In the genomic region with DNA sequence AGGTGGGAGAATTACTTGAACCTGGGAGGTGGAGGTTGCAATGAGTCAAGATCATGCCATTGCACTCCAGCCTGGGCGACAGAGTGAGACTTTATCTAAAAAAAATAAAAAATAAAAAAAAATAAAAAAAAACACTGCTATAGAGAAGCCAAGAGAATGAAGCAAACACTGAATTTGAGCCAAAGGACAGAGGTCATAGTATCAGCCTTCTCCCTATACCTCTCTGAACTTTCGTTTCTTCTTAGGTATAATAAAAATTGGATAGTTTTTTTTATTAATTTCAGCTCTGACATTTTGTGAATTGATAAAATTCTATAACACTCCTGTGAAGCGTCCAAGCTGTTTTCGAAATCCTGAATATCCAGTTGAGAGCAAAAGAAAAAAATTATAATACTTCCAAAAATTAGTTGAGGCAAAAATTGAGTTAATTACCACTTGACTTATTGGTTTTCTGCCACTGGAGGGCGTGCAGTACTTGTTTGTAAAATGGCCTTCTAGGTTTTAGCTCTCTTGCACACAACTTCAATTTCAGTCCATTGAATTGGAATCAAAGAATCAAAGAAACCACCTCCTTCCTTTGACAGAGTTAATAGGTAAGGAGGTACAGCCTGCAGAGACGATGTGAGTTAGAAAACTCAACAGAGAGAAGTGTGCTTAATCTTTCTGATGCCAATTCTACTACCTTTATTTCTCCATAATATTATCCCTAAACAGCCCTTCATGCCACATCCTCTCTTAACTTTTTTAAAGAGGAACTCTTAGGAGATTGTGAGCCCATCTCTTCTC, we compare ENCODE assay signal across 9 cellular contexts.
A peak's percentile ranks its signal among the peaks of the same experiment; 100 is the strongest.
DNase-seq lines count a peak whose midpoint lies in the region; ATAC-seq and TF ChIP-seq lines count a peak whose summit lies in the region.
"Had no signal": no experiment of that assay in that cellular context is flagged by ENCODE, and none has a peak within 500 bp of the region (broad histone marks: within the 10 kb centered on the region; RNA-seq: fewer than 3 reads in every experiment).

No MANE protein-coding gene starts in this region.

- H3K27me3 Mint-ChIP-seq in activated CD8-positive, alpha-beta T cell treated with anti-CD3 and anti-CD28 coated beads, Interleukin-2, amount 10 ng/mL, durations not matched to agents 7 days and 5 days (ENCODE audit: low read depth), result peaks cover 4% of the 10 kb centered on the region
- H3K27me3 Mint-ChIP-seq in glutamatergic neuron (ENCODE audit: unreplicated experiment), result no peaks in the 10 kb centered on the region

- peak; percentile 39 to 85 (median 81) for DNase-seq in NCI-H1417 (lab: John Stamatoyannopoulos, UW)
- DNase-seq in NCI-H1417 treated with DMSO at 0.1 percent for 48 hours (lab: John Stamatoyannopoulos, UW), result no peak
- peak; percentile 43 for DNase-seq in HEK293T (ENCODE audit: extremely low spot score)
- peak; percentile 74 for DNase-seq in NCI-H345 treated with DMSO at 0.1 percent for 48 hours (lab: John Stamatoyannopoulos, UW; ENCODE audit: unreplicated experiment)
- peak; percentile 42 for DNase-seq in activated CD8-positive, alpha-beta T cell treated with anti-CD3 and anti-CD28 coated beads, Interleukin-2, amount 10 ng/mL, durations not matched to agents 7 days and 5 days
- peak; percentile 30 for DNase-seq in glutamatergic neuron
- peak; percentile 72 for DNase-seq in retina

- POLR2A ChIA-PET in HEK293T (lab: Yijun Ruan, JAX), result interaction anchor here (1.0 kb wide), 1 partner anchor 9 kb away, joined by 3 read pairs; no protein-coding TSS in a partner anchor
- POLR2A ChIA-PET in activated CD8-positive, alpha-beta T cell treated with anti-CD3 and anti-CD28 coated beads, Interleukin-2, amount 10 ng/mL, durations not matched to agents 7 days and 5 days (lab: Charles Lee), result no interaction called here

- H3K4me3 Mint-ChIP-seq in activated CD8-positive, alpha-beta T cell treated with anti-CD3 and anti-CD28 coated beads, Interleukin-2, amount 10 ng/mL, durations not matched to agents 7 days and 5 days, result no peak overlapping the region
- H3K4me3 Mint-ChIP-seq in glutamatergic neuron (ENCODE audit: unreplicated experiment), result no peak overlapping the region
- H3K4me3 Mint-ChIP-seq: central memory CD8-positive, alpha-beta T cell had no signal

- H3K9me3 Mint-ChIP-seq in activated CD8-positive, alpha-beta T cell treated with anti-CD3 and anti-CD28 coated beads, Interleukin-2, amount 10 ng/mL, durations not matched to agents 7 days and 5 days (ENCODE audit: insufficient read depth), result no peaks in the 10 kb centered on the region
- H3K9me3 Mint-ChIP-seq in glutamatergic neuron (ENCODE audit: unreplicated experiment), result no peaks in the 10 kb centered on the region
- H3K9me3 Mint-ChIP-seq: central memory CD8-positive, alpha-beta T cell had no signal

- no peak for ATAC-seq in activated CD8-positive, alpha-beta T cell treated with anti-CD3 and anti-CD28 coated beads, Interleukin-2, amount 10 ng/mL, durations not matched to agents 7 days and 5 days
- ATAC-seq in GM21423 (IDR thresholded peaks at IDR 0.05; ENCODE audit: unreplicated experiment), result no peak

- peak; percentile 79 for TF ChIP-seq CTCF in glutamatergic neuron (IDR thresholded peaks at IDR 0.05; ENCODE audit: partially characterized antibody, unreplicated experiment)

- H3K27ac Mint-ChIP-seq in activated CD8-positive, alpha-beta T cell treated with anti-CD3 and anti-CD28 coated beads, Interleukin-2, amount 10 ng/mL, durations not matched to agents 7 days and 5 days, result no peak overlapping the region
- H3K27ac Mint-ChIP-seq in glutamatergic neuron (ENCODE audit: unreplicated experiment), result no peak overlapping the region

- no peaks in the 10 kb centered on the region for H3K36me3 Mint-ChIP-seq in activated CD8-positive, alpha-beta T cell treated with anti-CD3 and anti-CD28 coated beads, Interleukin-2, amount 10 ng/mL, durations not matched to agents 7 days and 5 days (ENCODE audit: low read depth)
- no peaks in the 10 kb centered on the region for H3K36me3 Mint-ChIP-seq in glutamatergic neuron (ENCODE audit: unreplicated experiment)

- CTCF ChIA-PET in HEK293T (lab: Yijun Ruan, JAX), result interaction anchor here (0.6 to 1.8 kb wide), 12 partner anchors 33 to 887 kb away, joined by 3 to 8 read pairs (median 4); no protein-coding TSS in a partner anchor
- CTCF ChIA-PET in activated CD8-positive, alpha-beta T cell treated with anti-CD3 and anti-CD28 coated beads, Interleukin-2, amount 10 ng/mL, durations not matched to agents 7 days and 5 days (lab: Charles Lee), result interaction anchor here (0.8 to 2.0 kb wide), 11 partner anchors 14 to 315 kb away, joined by 3 to 32 read pairs (median 4); no protein-coding TSS in a partner anchor

- H3K4me1 Mint-ChIP-seq in activated CD8-positive, alpha-beta T cell treated with anti-CD3 and anti-CD28 coated beads, Interleukin-2, amount 10 ng/mL, durations not matched to agents 7 days and 5 days (ENCODE audit: low read depth), result no peaks in the 10 kb centered on the region
- H3K4me1 Mint-ChIP-seq in glutamatergic neuron (ENCODE audit: low read depth, unreplicated experiment), result peaks cover 2% of the 10 kb centered on the region
- H3K4me1 Mint-ChIP-seq: central memory CD8-positive, alpha-beta T cell had no signal

TF ChIP-seq in HEK293T, 16 proteins besides CTCF, POLR2A, EP300 and RAD21:
- no peak for TF ChIP-seq LEF1 (IDR thresholded peaks at IDR 0.05; ENCODE audit: borderline replicate concordance)
- TF ChIP-seq BHLHE40 (IDR thresholded peaks at IDR 0.05; ENCODE audit: borderline replicate concordance), result no peak
